Comparison of ENCODE assay signal across 8 cellular contexts in the genomic region with DNA sequence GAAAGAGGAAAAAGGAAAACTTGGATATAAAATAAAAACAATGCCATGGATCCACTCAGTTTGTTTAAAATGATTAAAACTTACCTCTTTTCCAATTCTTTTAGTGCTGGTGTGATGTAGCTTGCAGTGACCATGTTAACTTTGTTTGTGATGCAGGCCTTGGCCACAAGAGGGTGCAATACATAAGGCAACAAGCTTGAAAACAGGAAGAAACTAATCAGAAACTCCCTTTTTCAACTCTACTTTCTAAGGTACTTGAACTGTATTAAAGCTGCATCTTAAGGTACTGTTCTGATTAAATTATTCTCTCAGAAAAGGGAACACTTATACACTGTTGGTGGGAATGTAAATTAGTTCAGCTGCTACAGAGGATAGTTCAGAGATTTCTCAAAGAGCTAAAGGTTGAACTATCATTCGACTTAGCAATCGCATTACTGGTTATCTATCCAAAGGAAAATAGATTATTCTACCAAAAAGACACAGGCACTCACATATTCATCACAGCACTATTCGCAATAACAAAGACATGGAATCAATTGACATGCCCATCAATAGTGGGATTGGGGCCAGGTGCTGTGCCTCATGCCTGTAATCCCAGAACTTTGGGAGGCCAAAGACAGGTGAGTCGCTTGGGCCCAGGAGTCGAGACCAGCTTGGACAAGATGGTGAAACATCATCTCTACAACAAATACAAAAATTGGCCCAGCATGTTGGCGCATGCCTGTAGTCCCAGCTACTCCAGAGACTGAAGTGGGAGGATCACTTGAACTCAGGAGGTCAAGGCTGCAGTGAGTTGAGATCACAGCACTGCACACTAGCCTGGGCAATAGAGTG. TPM values are rescaled to one million over a fixed set of nuclear protein-coding genes. Genes with fewer than 3 reads are reported as not detected.
DNase-seq lines count a peak whose midpoint lies in the region; ATAC-seq, FAIRE-seq and TF ChIP-seq lines count a peak whose summit lies in the region.

No MANE protein-coding gene starts in this region.

- intact Hi-C loops in CD4-positive, alpha-beta T cell (cut with DNase I, micrococcal nuclease): no loop called here
- intact Hi-C loops in activated CD4-positive, alpha-beta T cell treated with anti-CD3 and anti-CD28 coated beads for 36 hours (cut with DNase I, micrococcal nuclease): loop anchor here (1.0 to 10.0 kb wide), 4 partner anchors 436 to 1274 kb away; no protein-coding TSS in a partner anchor

- H3K27me3 Mint-ChIP-seq in CD4-positive, alpha-beta T cell: no peaks in the 10 kb centered on the region
- H3K27me3 Mint-ChIP-seq in activated CD4-positive, alpha-beta T cell treated with anti-CD3 and anti-CD28 coated beads for 36 hours: no peaks in the 10 kb centered on the region
- H3K27me3 Mint-ChIP-seq in mesothelial cell of epicardium (ENCODE audit: low read depth): no peaks in the 10 kb centered on the region

- H3K36me3 Mint-ChIP-seq in CD4-positive, alpha-beta T cell (ENCODE audit: low read depth): peaks cover 3% of the 10 kb centered on the region
- H3K36me3 Mint-ChIP-seq in activated CD4-positive, alpha-beta T cell treated with anti-CD3 and anti-CD28 coated beads for 36 hours (ENCODE audit: low read depth): no peaks in the 10 kb centered on the region
- H3K36me3 Mint-ChIP-seq in mesothelial cell of epicardium: peaks cover 4% of the 10 kb centered on the region

- no peak overlapping the region for H3K4me3 Mint-ChIP-seq in CD4-positive, alpha-beta T cell
- no peak overlapping the region for H3K4me3 Mint-ChIP-seq in activated CD4-positive, alpha-beta T cell treated with anti-CD3 and anti-CD28 coated beads for 36 hours
- no peak overlapping the region for H3K4me3 Mint-ChIP-seq in mesothelial cell of epicardium

- no peak overlapping the region for H3K27ac ChIP-seq in CD4-positive, alpha-beta T cell (ENCODE audit: low read depth, low read length)

- no peaks in the 10 kb centered on the region for H3K27me3 ChIP-seq in CD4-positive, alpha-beta T cell (ENCODE audit: control insufficient read depth, insufficient read depth, low read length)

- no peaks in the 10 kb centered on the region for H3K9me3 ChIP-seq in CD4-positive, alpha-beta T cell (ENCODE audit: control insufficient read depth, low read length)

- DNase-seq in CD4-positive, alpha-beta T cell: peak; percentile 2 to 47 (median 18)
- DNase-seq in GM19239 (ENCODE audit: insufficient read length, low spot score) (peak; percentile 14), NCI-H2227 treated with DMSO at 0.1 percent for 48 hours (lab: John Stamatoyannopoulos, UW) (peak; percentile 33), mesothelial cell of epicardium (ENCODE audit: low spot score in 2 of 2, unreplicated experiment in 2 of 2) (peak; percentile 20 to 74)
- peak; percentile 75 for DNase-seq in activated CD4-positive, alpha-beta T cell treated with anti-CD3 and anti-CD28 coated beads for 36 hours
- peak; percentile 1 for DNase-seq in effector CD8-positive, alpha-beta T cell (lab: John Stamatoyannopoulos, UW)
- peak; percentile 22 for DNase-seq in stimulated activated CD8-positive, alpha-beta memory T cell treated with anti-CD3 and anti-CD28 coated beads, Interleukin-7, amount 100 ng/mL, for 24 hours (ENCODE audit: low read depth)

- POLR2A ChIA-PET in CD4-positive, alpha-beta T cell (lab: Charles Lee): no interaction called here
- POLR2A ChIA-PET in activated CD4-positive, alpha-beta T cell treated with anti-CD3 and anti-CD28 coated beads for 36 hours (lab: Charles Lee): no interaction called here

- CTCF ChIA-PET in CD4-positive, alpha-beta T cell (lab: Charles Lee): no interaction called here
- CTCF ChIA-PET in activated CD4-positive, alpha-beta T cell treated with anti-CD3 and anti-CD28 coated beads for 36 hours (lab: Charles Lee): interaction anchor here (0.7 to 1.1 kb wide), 5 partner anchors 10 to 440 kb away, joined by 3 to 6 read pairs (median 6); no protein-coding TSS in a partner anchor

- H3K4me1 Mint-ChIP-seq in CD4-positive, alpha-beta T cell (ENCODE audit: low read depth): no peaks in the 10 kb centered on the region
- no peaks in the 10 kb centered on the region for H3K4me1 Mint-ChIP-seq in activated CD4-positive, alpha-beta T cell treated with anti-CD3 and anti-CD28 coated beads for 36 hours
- no peaks in the 10 kb centered on the region for H3K4me1 Mint-ChIP-seq in mesothelial cell of epicardium

- no peak overlapping the region for H3K27ac Mint-ChIP-seq in CD4-positive, alpha-beta T cell
- no peak overlapping the region for H3K27ac Mint-ChIP-seq in activated CD4-positive, alpha-beta T cell treated with anti-CD3 and anti-CD28 coated beads for 36 hours
- no peak overlapping the region for H3K27ac Mint-ChIP-seq in mesothelial cell of epicardium

- FAIRE-seq in GM19239 (lab: Jason Lieb, UNC): peak; percentile 79

- peak; percentile 52 for ATAC-seq in CD4-positive, alpha-beta T cell (ENCODE audit: poor library complexity)
- ATAC-seq in HG03342 (IDR thresholded peaks at IDR 0.05; ENCODE audit: unreplicated experiment): peak; percentile 99
- no peak for ATAC-seq in activated CD4-positive, alpha-beta T cell treated with anti-CD3 and anti-CD28 coated beads for 36 hours

- H3K9me3 Mint-ChIP-seq in CD4-positive, alpha-beta T cell: no peaks in the 10 kb centered on the region
- no peaks in the 10 kb centered on the region for H3K9me3 Mint-ChIP-seq in activated CD4-positive, alpha-beta T cell treated with anti-CD3 and anti-CD28 coated beads for 36 hours (ENCODE audit: low read depth)
- H3K9me3 Mint-ChIP-seq in mesothelial cell of epicardium: no peaks in the 10 kb centered on the region

- peak; percentile 48 for TF ChIP-seq CTCF in CD4-positive, alpha-beta T cell (IDR thresholded peaks at IDR 0.05)
- peak; percentile 85 for TF ChIP-seq CTCF in mesothelial cell of epicardium (IDR thresholded peaks at IDR 0.05; ENCODE audit: unreplicated experiment)

RNA-seq across cellular contexts. Expression of gene AASS, which starts 50.9 kb away (rescaled TPM):
- total RNA-seq in CD4-positive, alpha-beta T cell: 1 to 10 TPM in 1 of 2 experiments, under 1 TPM in 1; 0.98 to 1.5 TPM
- 1 to 10 TPM; 2.1 TPM for total RNA-seq in activated CD4-positive, alpha-beta T cell treated with anti-CD3 and anti-CD28 coated beads for 36 hours
- total RNA-seq in mesothelial cell of epicardium: 32.7 to 35.5 TPM (median 34.2 TPM) in 3 replicates

Comparison
In these comparisons a context has a peak if more than half of its experiments do, and no peak if none do; other contexts are left out.
1. DNase-seq: peak in every context shown above with its lines; median percentile 75 in activated CD4-positive, alpha-beta T cell treated with anti-CD3 and anti-CD28 coated beads for 36 hours; 47 in mesothelial cell of epicardium; 33 in NCI-H2227 treated with DMSO at 0.1 percent for 48 hours; 22 in stimulated activated CD8-positive, alpha-beta memory T cell treated with anti-CD3 and anti-CD28 coated beads, Interleukin-7, amount 100 ng/mL, for 24 hours; 18 in CD4-positive, alpha-beta T cell; 14 in GM19239; 1 in effector CD8-positive, alpha-beta T cell.
2. RNA of gene AASS, which starts 50.9 kb away (total RNA-seq): 32.7 to 35.5 TPM in mesothelial cell of epicardium; 2.1 TPM in activated CD4-positive, alpha-beta T cell treated with anti-CD3 and anti-CD28 coated beads for 36 hours and 0.98 to 1.5 TPM in CD4-positive, alpha-beta T cell; every median in the first group is over 10 times any median in the second.
3. intact Hi-C loops: an anchor here in activated CD4-positive, alpha-beta T cell treated with anti-CD3 and anti-CD28 coated beads for 36 hours (1.0 to 10.0 kb wide); none called in CD4-positive, alpha-beta T cell.